ENCODE assay signal across 24 cellular contexts in the genomic region with DNA sequence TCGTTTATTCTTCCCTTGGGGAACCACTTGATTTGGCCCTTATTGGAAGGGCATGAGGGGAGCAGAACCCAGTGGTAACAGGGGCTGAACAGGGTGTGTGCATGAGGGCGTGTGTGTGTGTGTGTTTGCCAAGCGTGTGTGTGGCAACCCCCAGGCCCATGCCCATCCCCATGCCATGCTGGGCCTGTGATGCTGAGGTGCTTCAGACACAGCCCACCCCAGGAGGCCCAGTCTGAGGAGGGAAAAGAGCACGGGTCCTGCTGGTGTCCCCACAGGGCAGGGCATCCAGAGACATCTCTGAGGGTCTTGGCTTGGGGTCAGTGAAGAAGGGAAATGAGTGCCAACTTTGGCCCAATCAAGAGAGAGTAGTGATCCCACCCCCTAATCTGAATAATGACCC.
"Had no signal": no experiment of that assay in that cellular context is flagged by ENCODE, and none has a peak within 500 bp of the region (broad histone marks: within the 10 kb centered on the region; RNA-seq: fewer than 3 reads in every experiment).

No MANE protein-coding gene starts in this region.

- H3K4me3 ChIP-seq: dorsolateral prefrontal cortex, left lung, prostate gland, right atrium auricular region, smooth muscle cell, thoracic aorta, tibial nerve, upper lobe of left lung, uterus had no signal

- H3K4me1 ChIP-seq: left lung, parathyroid adenoma, prostate gland, right atrium auricular region, tibial nerve, upper lobe of left lung, uterus had no signal

- H3K27me3 Mint-ChIP-seq: stimulated activated naive CD8-positive, alpha-beta T cell treated with anti-CD3 and anti-CD28 coated beads, Interleukin-15, Interleukin-2, amounts not matched to agents 100 ng/mL and 50 ng/mL, for 24 hours had no signal

- H3K4me2 ChIP-seq: smooth muscle cell had no signal

- H3K9ac ChIP-seq: parathyroid adenoma had no signal

- H3K4me3 Mint-ChIP-seq: naive thymus-derived CD8-positive, alpha-beta T cell; neural crest cell; stimulated activated effector memory CD8-positive, alpha-beta T cell treated with anti-CD3 and anti-CD28 coated beads, Interleukin-12 subunit alpha, Interleukin-12 subunit beta, amount 100 ng/mL, for 72 hours; stimulated activated naive CD8-positive, alpha-beta T cell treated with anti-CD3 and anti-CD28 coated beads, Interleukin-15, Interleukin-2, amounts not matched to agents 100 ng/mL and 50 ng/mL, for 24 hours had no signal

- H3K27me3 ChIP-seq: dorsolateral prefrontal cortex, left lung, neutrophil, right atrium auricular region, tibial nerve, upper lobe of left lung, uterus had no signal

- ATAC-seq: left cardiac atrium; left lung; naive thymus-derived CD8-positive, alpha-beta T cell; sciatic nerve; stimulated activated effector memory CD8-positive, alpha-beta T cell treated with anti-CD3 and anti-CD28 coated beads, Interleukin-12 subunit alpha, Interleukin-12 subunit beta, amount 100 ng/mL, for 72 hours had no signal

- H3K36me3 Mint-ChIP-seq: stimulated activated effector memory CD8-positive, alpha-beta T cell treated with anti-CD3 and anti-CD28 coated beads, Interleukin-12 subunit alpha, Interleukin-12 subunit beta, amount 100 ng/mL, for 72 hours had no signal

- H3K36me3 ChIP-seq: left lung, neutrophil, prostate gland, right atrium auricular region, thoracic aorta, tibial nerve, upper lobe of left lung, uterus had no signal

- DNase-seq: cerebellar nuclear complex; cortex of kidney; dorsolateral prefrontal cortex; effector CD4-positive, alpha-beta T cell; left cardiac atrium; left lung; mammary epithelial cell; naive thymus-derived CD8-positive, alpha-beta T cell; stimulated activated CD4-positive, alpha-beta T cell treated with anti-CD3 and anti-CD28 coated beads, Interleukin-2, amount 100 ng/mL, for 24 hours; stimulated activated CD4-positive, alpha-beta T cell treated with anti-CD3 and anti-CD28 coated beads, Interleukin-4, amount 100 ng/mL, for 24 hours; upper lobe of left lung; uterus had no signal

- H3K4me1 Mint-ChIP-seq: naive thymus-derived CD8-positive, alpha-beta T cell; neural crest cell; stimulated activated effector memory CD8-positive, alpha-beta T cell treated with anti-CD3 and anti-CD28 coated beads, Interleukin-12 subunit alpha, Interleukin-12 subunit beta, amount 100 ng/mL, for 72 hours had no signal

- H3K27ac Mint-ChIP-seq: naive thymus-derived CD8-positive, alpha-beta T cell; stimulated activated effector memory CD8-positive, alpha-beta T cell treated with anti-CD3 and anti-CD28 coated beads, Interleukin-12 subunit alpha, Interleukin-12 subunit beta, amount 100 ng/mL, for 72 hours; stimulated activated naive CD8-positive, alpha-beta T cell treated with anti-CD3 and anti-CD28 coated beads, Interleukin-15, Interleukin-2, amounts not matched to agents 100 ng/mL and 50 ng/mL, for 24 hours had no signal

- H3K27ac ChIP-seq: dorsolateral prefrontal cortex, left lung, neutrophil, parathyroid adenoma, prostate gland, right atrium auricular region, thoracic aorta, tibial nerve, upper lobe of left lung, uterus had no signal

- H2AFZ ChIP-seq: parathyroid adenoma had no signal

- H3K9me3 ChIP-seq: left lung, neutrophil, prostate gland, right atrium auricular region, thoracic aorta, tibial nerve, upper lobe of left lung, uterus had no signal

- H3K79me2 ChIP-seq: parathyroid adenoma had no signal

- H3K9me3 Mint-ChIP-seq: stimulated activated effector memory CD8-positive, alpha-beta T cell treated with anti-CD3 and anti-CD28 coated beads, Interleukin-12 subunit alpha, Interleukin-12 subunit beta, amount 100 ng/mL, for 72 hours had no signal

- FAIRE-seq: frontal cortex had no signal
